In genomic region chr20:54733687-54734086, GRCh38 we compare ENCODE assay signal across 20 cellular contexts.
DNase-seq lines count a peak whose midpoint lies in the region; ATAC-seq, FAIRE-seq and TF ChIP-seq lines count a peak whose summit lies in the region.
"Had no signal": no experiment of that assay in that cellular context is flagged by ENCODE, and none has a peak within 500 bp of the region (broad histone marks: within the 10 kb centered on the region; RNA-seq: fewer than 3 reads in every experiment).

No MANE protein-coding gene starts in this region.

- no peaks in the 10 kb centered on the region for H3K79me2 ChIP-seq in osteoblast (ENCODE audit: insufficient read depth, low read length)

- intact Hi-C loops in posterior vena cava (cut with DNase I): no loop called here

- H3K27me3 ChIP-seq in osteoblast (ENCODE audit: insufficient read depth, low read length): no peaks in the 10 kb centered on the region
- H3K27me3 ChIP-seq: BLaER1 treated with 17β-estradiol and CSF1 and Interleukin-3, amounts not matched to agents 10 nM and 100 nM had no signal

- no peaks in the 10 kb centered on the region for H4K20me1 ChIP-seq in osteoblast (ENCODE audit: insufficient read depth, low read length)
- H4K20me1 ChIP-seq: BLaER1 treated with 17β-estradiol and CSF1 and Interleukin-3, amounts not matched to agents 10 nM and 100 nM had no signal

- no peak overlapping the region for H3K4me3 ChIP-seq in A549
- no peak overlapping the region for H3K4me3 ChIP-seq in osteoblast (ENCODE audit: insufficient read depth, low read length)
- H3K4me3 ChIP-seq: BLaER1 treated with 17β-estradiol and CSF1 and Interleukin-3, amounts not matched to agents 10 nM and 100 nM had no signal

- DNase-seq in A549 (ENCODE audit: low read depth in 1 of 2, low spot score in 1 of 2) (no peak), HTR-8/SVneo (ENCODE audit: insufficient read length, low spot score) (no peak), osteoblast (ENCODE audit: insufficient read length, low spot score, missing footprints) (peak; percentile 6), posterior vena cava (ENCODE audit: low spot score) (no peak)
- DNase-seq in stimulated activated CD4-positive, alpha-beta T cell treated with anti-CD3 and anti-CD28 coated beads, Interleukin-2, amount 100 ng/mL, for 48 hours: no peak
- DNase-seq: 8988T; AML-193; Caco-2; Calu3; CD4-positive, alpha-beta T cell; CD8-positive, alpha-beta T cell; DMS79 treated with DMSO at 0.1 percent for 48 hours; GF-D8 had no signal

- no peaks in the 10 kb centered on the region for H3K4me1 ChIP-seq in A549
- no peaks in the 10 kb centered on the region for H3K4me1 ChIP-seq in osteoblast (ENCODE audit: insufficient read depth, low read length)
- H3K4me1 ChIP-seq: BLaER1 treated with 17β-estradiol and CSF1 and Interleukin-3, amounts not matched to agents 10 nM and 100 nM; Caco-2 had no signal

- H3K27ac ChIP-seq in A549 (no peak overlapping the region), osteoblast (ENCODE audit: low read depth, low read length) (no peak overlapping the region)
- H3K27ac ChIP-seq: BLaER1 treated with 17β-estradiol and CSF1 and Interleukin-3, amounts not matched to agents 10 nM and 100 nM; C4-2B had no signal

- no peak overlapping the region for H2AFZ ChIP-seq in osteoblast (ENCODE audit: low read length)

- no peaks in the 10 kb centered on the region for H3K36me3 ChIP-seq in osteoblast (ENCODE audit: insufficient read depth, low read length)
- H3K36me3 ChIP-seq: BLaER1 treated with 17β-estradiol and CSF1 and Interleukin-3, amounts not matched to agents 10 nM and 100 nM had no signal

- FAIRE-seq in A549 (lab: Jason Lieb, UNC): no peak
- FAIRE-seq in HTR-8/SVneo (lab: Jason Lieb, UNC): peak; percentile 48
- FAIRE-seq: A204.1, D721Med, G401.6, GM12891, GM19239 had no signal

- H3K4me2 ChIP-seq in A549 (no peak overlapping the region), osteoblast (ENCODE audit: insufficient read depth, low read length) (no peak overlapping the region)
- H3K4me2 ChIP-seq: BLaER1 treated with 17β-estradiol and CSF1 and Interleukin-3, amounts not matched to agents 10 nM and 100 nM had no signal

- CTCF ChIA-PET in A549 (lab: Yijun Ruan, JAX): no interaction called here

- TF ChIP-seq CTCF in A549 (IDR thresholded peaks at IDR 0.05) (no peak), osteoblast (IDR thresholded peaks at IDR 0.05; ENCODE audit: extremely low read depth, low read depth, low read length) (no peak)

- no peak for ATAC-seq in A549
- ATAC-seq: CD8-positive, alpha-beta T cell had no signal

- POLR2A ChIA-PET in A549 (lab: Yijun Ruan, JAX): no interaction called here

- TF ChIP-seq RAD21 in A549 (conservative IDR thresholded peaks at IDR 0.05 in 1 of 2, IDR thresholded peaks at IDR 0.05 in 1 of 2): no peak

- TF ChIP-seq EP300 in A549 (IDR thresholded peaks at IDR 0.05): no peak

- no peaks in the 10 kb centered on the region for H3K9me3 ChIP-seq in A549
- H3K9me3 ChIP-seq in osteoblast (ENCODE audit: low read depth, low read length): no peaks in the 10 kb centered on the region
- H3K9me3 ChIP-seq: BLaER1 treated with 17β-estradiol and CSF1 and Interleukin-3, amounts not matched to agents 10 nM and 100 nM; Caco-2 had no signal

- TF ChIP-seq POLR2A in A549 (IDR thresholded peaks at IDR 0.05; ENCODE audit: low read length): no peak

TF ChIP-seq in A549, 52 proteins besides CTCF, POLR2A, EP300 and RAD21:
- TF ChIP-seq HOXA7 (CRISPR knock-in tag; IDR thresholded peaks at IDR 0.05) (no peak), MAFK (IDR thresholded peaks at IDR 0.05; ENCODE audit: partially characterized antibody) (peak; percentile 30), E2F6 (IDR thresholded peaks at IDR 0.05; ENCODE audit: borderline replicate concordance, low read depth) (no peak)
